ENCODE assay signal across 19 cellular contexts in the genomic region with DNA sequence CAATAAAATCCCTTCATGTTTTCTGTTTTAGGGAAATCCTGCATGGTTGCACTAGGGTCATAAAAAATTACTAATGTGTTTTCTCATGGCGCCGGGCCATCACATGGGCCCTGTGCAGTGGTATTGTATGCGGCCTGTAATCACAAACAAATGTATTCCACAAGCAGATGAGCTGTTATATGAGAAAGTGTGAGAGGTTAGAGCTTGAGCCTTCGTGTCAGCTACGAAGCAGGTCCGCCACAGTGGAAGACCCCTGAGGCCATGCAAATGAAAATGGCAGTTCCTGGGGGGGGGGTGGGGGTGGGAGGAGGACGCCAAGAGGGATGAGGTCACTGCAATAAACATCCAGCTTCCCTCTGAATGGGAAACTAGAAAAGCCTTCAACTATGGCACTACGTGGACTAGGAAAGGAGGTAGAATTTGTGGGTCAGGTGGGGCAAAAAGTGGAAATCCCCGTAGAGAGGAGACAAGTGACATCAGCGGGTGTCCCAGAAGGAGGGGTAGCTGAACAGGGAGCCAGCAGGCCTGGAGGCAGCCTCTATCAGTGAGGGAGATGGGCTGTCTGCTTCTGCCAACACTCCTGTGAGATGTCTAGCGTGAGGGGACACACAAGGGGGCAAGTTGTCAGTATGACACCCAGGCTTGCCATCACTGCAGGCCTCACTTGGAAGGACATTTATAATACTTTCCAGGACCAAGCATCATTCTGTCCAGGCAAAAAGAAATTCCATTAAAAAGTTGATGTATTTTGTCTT.
DNase-seq lines count a peak whose midpoint lies in the region; ATAC-seq and TF ChIP-seq lines count a peak whose summit lies in the region.
"Had no signal": no experiment of that assay in that cellular context is flagged by ENCODE, and none has a peak within 500 bp of the region (broad histone marks: within the 10 kb centered on the region; RNA-seq: fewer than 3 reads in every experiment).

No MANE protein-coding gene starts in this region.

- H3K4me1 ChIP-seq in right atrium auricular region (peaks cover 0 to 39% of the 10 kb centered on the region in 2 donors), SJSA1 (replicated peaks) (peaks cover 42% of the 10 kb centered on the region)
- H3K4me1 ChIP-seq: left lung had no signal

- DNase-seq in right atrium auricular region (ENCODE audit: low spot score) (no peak), left ventricle myocardium superior (no peak), SJSA1 (ENCODE audit: low read depth in 1 of 2, low spot score in 2 of 2) (peak in 1 of 2 experiments; percentile 39), kidney tubule cell (ENCODE audit: low spot score) (peak; percentile 60), DMS 273 (lab: John Stamatoyannopoulos, UW; ENCODE audit: unreplicated experiment) (no peak), endothelial cell (ENCODE audit: low spot score) (no peak)
- no peak for DNase-seq in stimulated activated CD4-positive, alpha-beta T cell treated with anti-CD3 and anti-CD28 coated beads, Interleukin-4, amount 100 ng/mL, for 24 hours
- DNase-seq: activated CD4-positive, alpha-beta T cell treated with anti-CD3 and anti-CD28 coated beads, Interleukin-2, amount 10 ng/mL, durations not matched to agents 24 days and 14 days; activated effector memory CD4-positive, alpha-beta T cell treated with Interleukin-2 at 50 U/mL for 16 hours; activated naive CD8-positive, alpha-beta T cell treated with anti-CD3 and anti-CD28 coated beads, Interleukin-2, amount 50 U/mL, for 24 hours; C1 segment of cervical spinal cord; KG1; left lung; MV-4-11; NCI-H187 treated with DMSO at 0.1 percent for 48 hours had no signal

- H3K4me1 Mint-ChIP-seq in endothelial cell (ENCODE audit: unreplicated experiment): no peaks in the 10 kb centered on the region
- H3K4me1 Mint-ChIP-seq: activated CD4-positive, alpha-beta T cell treated with anti-CD3 and anti-CD28 coated beads, Interleukin-2, amount 10 ng/mL, durations not matched to agents 24 days and 14 days; activated naive CD8-positive, alpha-beta T cell treated with anti-CD3 and anti-CD28 coated beads, Interleukin-2, amount 50 U/mL, for 24 hours had no signal

- no peak overlapping the region for H3K4me3 Mint-ChIP-seq in endothelial cell (ENCODE audit: unreplicated experiment)
- H3K4me3 Mint-ChIP-seq: activated CD4-positive, alpha-beta T cell treated with anti-CD3 and anti-CD28 coated beads, Interleukin-2, amount 10 ng/mL, durations not matched to agents 24 days and 14 days; activated naive CD8-positive, alpha-beta T cell treated with anti-CD3 and anti-CD28 coated beads, Interleukin-2, amount 50 U/mL, for 24 hours had no signal

- H3K27me3 ChIP-seq in right atrium auricular region (no peaks in the 10 kb centered on the region), SJSA1 (replicated peaks) (no peaks in the 10 kb centered on the region)
- H3K27me3 ChIP-seq: breast epithelium, gastroesophageal sphincter, left lung, neutrophil had no signal

- TF ChIP-seq CTCF in right atrium auricular region (IDR thresholded peaks at IDR 0.05) (no peak), endothelial cell (IDR thresholded peaks at IDR 0.05; ENCODE audit: unreplicated experiment) (no peak)

- H3K9me3 ChIP-seq in right atrium auricular region (no peaks in the 10 kb centered on the region), SJSA1 (replicated peaks) (no peaks in the 10 kb centered on the region)
- H3K9me3 ChIP-seq: breast epithelium, gastroesophageal sphincter, left lung, neutrophil had no signal

- H3K36me3 ChIP-seq in right atrium auricular region (no peaks in the 10 kb centered on the region), SJSA1 (no peaks in the 10 kb centered on the region)
- H3K36me3 ChIP-seq: breast epithelium, gastroesophageal sphincter, left lung, neutrophil had no signal

- H3K27ac ChIP-seq in right atrium auricular region: peak overlapping the region; percentile 49 to 75
- peak overlapping the region; percentile 50 for H3K27ac ChIP-seq in SJSA1
- H3K27ac ChIP-seq: left lung, neutrophil had no signal

- H3K4me3 ChIP-seq in right atrium auricular region: no peak overlapping the region
- no peak overlapping the region for H3K4me3 ChIP-seq in SJSA1
- H3K4me3 ChIP-seq: breast epithelium, gastroesophageal sphincter, left lung had no signal

- ATAC-seq in left ventricle myocardium superior (no peak), GM19328 (IDR thresholded peaks at IDR 0.05; ENCODE audit: unreplicated experiment) (no peak)
- ATAC-seq: activated naive CD8-positive, alpha-beta T cell treated with anti-CD3 and anti-CD28 coated beads, Interleukin-2, amount 50 U/mL, for 24 hours; gastroesophageal sphincter; left lung had no signal

- H3K9me3 Mint-ChIP-seq in endothelial cell (ENCODE audit: unreplicated experiment): no peaks in the 10 kb centered on the region
- H3K9me3 Mint-ChIP-seq: activated CD4-positive, alpha-beta T cell treated with anti-CD3 and anti-CD28 coated beads, Interleukin-2, amount 10 ng/mL, durations not matched to agents 24 days and 14 days; activated naive CD8-positive, alpha-beta T cell treated with anti-CD3 and anti-CD28 coated beads, Interleukin-2, amount 50 U/mL, for 24 hours had no signal

- intact Hi-C loops in left ventricle myocardium superior (cut with micrococcal nuclease): loop anchor here (10.0 kb wide), 1 partner anchor 63 kb away; no protein-coding TSS in a partner anchor

- no peak overlapping the region for H3K27ac Mint-ChIP-seq in endothelial cell (ENCODE audit: unreplicated experiment)
- H3K27ac Mint-ChIP-seq: activated CD4-positive, alpha-beta T cell treated with anti-CD3 and anti-CD28 coated beads, Interleukin-2, amount 10 ng/mL, durations not matched to agents 24 days and 14 days; activated naive CD8-positive, alpha-beta T cell treated with anti-CD3 and anti-CD28 coated beads, Interleukin-2, amount 50 U/mL, for 24 hours had no signal

- no peaks in the 10 kb centered on the region for H3K36me3 Mint-ChIP-seq in endothelial cell (ENCODE audit: low read depth, unreplicated experiment)

- H3K27me3 Mint-ChIP-seq in endothelial cell (ENCODE audit: unreplicated experiment): no peaks in the 10 kb centered on the region
- H3K27me3 Mint-ChIP-seq: activated CD4-positive, alpha-beta T cell treated with anti-CD3 and anti-CD28 coated beads, Interleukin-2, amount 10 ng/mL, durations not matched to agents 24 days and 14 days; activated naive CD8-positive, alpha-beta T cell treated with anti-CD3 and anti-CD28 coated beads, Interleukin-2, amount 50 U/mL, for 24 hours had no signal
